ENCODE assay signal across 1 cellular context in genomic region chr14:91835920-91836843, GRCh38.
TF ChIP-seq lines count a peak whose summit lies in the region.

No MANE protein-coding gene starts in this region.

TF ChIP-seq in HEK293, 187 proteins besides CTCF, POLR2A, EP300 and RAD21 (continued from another document and continues in another):
- TF ChIP-seq, protein P1, sequence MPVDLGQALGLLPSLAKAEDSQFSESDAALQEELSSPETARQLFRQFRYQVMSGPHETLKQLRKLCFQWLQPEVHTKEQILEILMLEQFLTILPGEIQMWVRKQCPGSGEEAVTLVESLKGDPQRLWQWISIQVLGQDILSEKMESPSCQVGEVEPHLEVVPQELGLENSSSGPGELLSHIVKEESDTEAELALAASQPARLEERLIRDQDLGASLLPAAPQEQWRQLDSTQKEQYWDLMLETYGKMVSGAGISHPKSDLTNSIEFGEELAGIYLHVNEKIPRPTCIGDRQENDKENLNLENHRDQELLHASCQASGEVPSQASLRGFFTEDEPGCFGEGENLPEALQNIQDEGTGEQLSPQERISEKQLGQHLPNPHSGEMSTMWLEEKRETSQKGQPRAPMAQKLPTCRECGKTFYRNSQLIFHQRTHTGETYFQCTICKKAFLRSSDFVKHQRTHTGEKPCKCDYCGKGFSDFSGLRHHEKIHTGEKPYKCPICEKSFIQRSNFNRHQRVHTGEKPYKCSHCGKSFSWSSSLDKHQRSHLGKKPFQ (tag by site-specific recombination; IDR thresholded peaks at IDR 0.05) = no peak
- TF ChIP-seq ZBTB48 (tag by site-specific recombination; IDR thresholded peaks at IDR 0.05) (no peak), KLF8 (tag by site-specific recombination; IDR thresholded peaks at IDR 0.05) (peak; percentile 89), GLIS2 (tag by site-specific recombination; IDR thresholded peaks at IDR 0.05) (0 out of 2 replicates have a peak, but pooled peaks have one; percentile 52), HOXC10 (CRISPR knock-in tag; IDR thresholded peaks at IDR 0.05) (no peak), WT1 (tag by site-specific recombination; IDR thresholded peaks at IDR 0.05) (no peak), ZBTB17 (tag by site-specific recombination; IDR thresholded peaks at IDR 0.05) (no peak), ZNF768 (tag by site-specific recombination; IDR thresholded peaks at IDR 0.05) (no peak), ZNF530 (tag by site-specific recombination; IDR thresholded peaks at IDR 0.05; ENCODE audit: low read depth) (no peak), ZNF433 (tag by site-specific recombination; IDR thresholded peaks at IDR 0.05; ENCODE audit: low read depth) (no peak), ZNF426 (tag by site-specific recombination; IDR thresholded peaks at IDR 0.05) (no peak), ZNF626 (tag by site-specific recombination; IDR thresholded peaks at IDR 0.05) (no peak), ZNF362 (tag by site-specific recombination; IDR thresholded peaks at IDR 0.05) (no peak), ZNF221 (tag by site-specific recombination; IDR thresholded peaks at IDR 0.05; ENCODE audit: borderline replicate concordance) (no peak), TRIM28 (IDR thresholded peaks at IDR 0.05; ENCODE audit: borderline replicate concordance, low read length) (no peak), ZNF146 (tag by site-specific recombination; IDR thresholded peaks at IDR 0.05) (no peak), ZNF175 (tag by site-specific recombination; IDR thresholded peaks at IDR 0.05) (no peak), ZNF416 (tag by site-specific recombination; IDR thresholded peaks at IDR 0.05) (no peak), KLF1 (tag by site-specific recombination; IDR thresholded peaks at IDR 0.05) (peak; percentile 98), ZNF2 (tag by site-specific recombination; IDR thresholded peaks at IDR 0.05) (no peak), ZNF239 (tag by site-specific recombination; IDR thresholded peaks at IDR 0.05) (no peak), ZNF248 (tag by site-specific recombination; IDR thresholded peaks at IDR 0.05) (no peak), ZNF776 (tag by site-specific recombination; IDR thresholded peaks at IDR 0.05; ENCODE audit: borderline replicate concordance) (no peak), ZNF585B (tag by site-specific recombination; IDR thresholded peaks at IDR 0.05) (no peak), ZBTB49 (tag by site-specific recombination; IDR thresholded peaks at IDR 0.05; ENCODE audit: low read depth) (no peak), ZBTB26 (tag by site-specific recombination; optimal IDR thresholded peaks at IDR 0.05) (peak; percentile 78), SP7 (tag by site-specific recombination; IDR thresholded peaks at IDR 0.05) (no peak), ZNF747 (tag by site-specific recombination; IDR thresholded peaks at IDR 0.05) (no peak), ZSCAN5A (tag by site-specific recombination; IDR thresholded peaks at IDR 0.05) (no peak), ZNF785 (tag by site-specific recombination; IDR thresholded peaks at IDR 0.05) (no peak), ZBTB11 (tag by site-specific recombination; conservative IDR thresholded peaks at IDR 0.05; ENCODE audit: low read depth) (no peak), ZNF341 (tag by site-specific recombination; IDR thresholded peaks at IDR 0.05; ENCODE audit: low read depth) (peak; percentile 58), BCL11A (tag by site-specific recombination; IDR thresholded peaks at IDR 0.05; ENCODE audit: low read depth) (no peak), KLF10 (tag by site-specific recombination; IDR thresholded peaks at IDR 0.05) (no peak), SCRT1 (tag by site-specific recombination; IDR thresholded peaks at IDR 0.05; ENCODE audit: borderline replicate concordance) (no peak), ZFP41 (tag by site-specific recombination; IDR thresholded peaks at IDR 0.05; ENCODE audit: borderline replicate concordance) (no peak)
- TF ChIP-seq, protein P2, sequence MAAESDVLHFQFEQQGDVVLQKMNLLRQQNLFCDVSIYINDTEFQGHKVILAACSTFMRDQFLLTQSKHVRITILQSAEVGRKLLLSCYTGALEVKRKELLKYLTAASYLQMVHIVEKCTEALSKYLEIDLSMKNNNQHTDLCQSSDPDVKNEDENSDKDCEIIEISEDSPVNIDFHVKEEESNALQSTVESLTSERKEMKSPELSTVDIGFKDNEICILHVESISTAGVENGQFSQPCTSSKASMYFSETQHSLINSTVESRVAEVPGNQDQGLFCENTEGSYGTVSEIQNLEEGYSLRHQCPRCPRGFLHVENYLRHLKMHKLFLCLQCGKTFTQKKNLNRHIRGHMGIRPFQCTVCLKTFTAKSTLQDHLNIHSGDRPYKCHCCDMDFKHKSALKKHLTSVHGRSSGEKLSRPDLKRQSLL (tag by site-specific recombination; IDR thresholded peaks at IDR 0.05) = no peak
- TF ChIP-seq, protein P3, sequence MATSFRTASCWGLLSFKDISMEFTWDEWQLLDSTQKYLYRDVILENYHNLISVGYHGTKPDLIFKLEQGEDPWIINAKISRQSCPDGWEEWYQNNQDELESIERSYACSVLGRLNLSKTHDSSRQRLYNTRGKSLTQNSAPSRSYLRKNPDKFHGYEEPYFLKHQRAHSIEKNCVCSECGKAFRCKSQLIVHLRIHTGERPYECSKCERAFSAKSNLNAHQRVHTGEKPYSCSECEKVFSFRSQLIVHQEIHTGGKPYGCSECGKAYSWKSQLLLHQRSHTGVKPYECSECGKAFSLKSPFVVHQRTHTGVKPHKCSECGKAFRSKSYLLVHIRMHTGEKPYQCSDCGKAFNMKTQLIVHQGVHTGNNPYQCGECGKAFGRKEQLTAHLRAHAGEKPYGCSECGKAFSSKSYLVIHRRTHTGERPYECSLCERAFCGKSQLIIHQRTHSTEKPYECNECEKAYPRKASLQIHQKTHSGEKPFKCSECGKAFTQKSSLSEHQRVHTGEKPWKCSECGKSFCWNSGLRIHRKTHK (tag by site-specific recombination; IDR thresholded peaks at IDR 0.05) = no peak
- TF ChIP-seq, protein P4, sequence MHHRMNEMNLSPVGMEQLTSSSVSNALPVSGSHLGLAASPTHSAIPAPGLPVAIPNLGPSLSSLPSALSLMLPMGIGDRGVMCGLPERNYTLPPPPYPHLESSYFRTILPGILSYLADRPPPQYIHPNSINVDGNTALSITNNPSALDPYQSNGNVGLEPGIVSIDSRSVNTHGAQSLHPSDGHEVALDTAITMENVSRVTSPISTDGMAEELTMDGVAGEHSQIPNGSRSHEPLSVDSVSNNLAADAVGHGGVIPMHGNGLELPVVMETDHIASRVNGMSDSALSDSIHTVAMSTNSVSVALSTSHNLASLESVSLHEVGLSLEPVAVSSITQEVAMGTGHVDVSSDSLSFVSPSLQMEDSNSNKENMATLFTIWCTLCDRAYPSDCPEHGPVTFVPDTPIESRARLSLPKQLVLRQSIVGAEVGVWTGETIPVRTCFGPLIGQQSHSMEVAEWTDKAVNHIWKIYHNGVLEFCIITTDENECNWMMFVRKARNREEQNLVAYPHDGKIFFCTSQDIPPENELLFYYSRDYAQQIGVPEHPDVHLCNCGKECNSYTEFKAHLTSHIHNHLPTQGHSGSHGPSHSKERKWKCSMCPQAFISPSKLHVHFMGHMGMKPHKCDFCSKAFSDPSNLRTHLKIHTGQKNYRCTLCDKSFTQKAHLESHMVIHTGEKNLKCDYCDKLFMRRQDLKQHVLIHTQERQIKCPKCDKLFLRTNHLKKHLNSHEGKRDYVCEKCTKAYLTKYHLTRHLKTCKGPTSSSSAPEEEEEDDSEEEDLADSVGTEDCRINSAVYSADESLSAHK (tag by site-specific recombination; IDR thresholded peaks at IDR 0.05) = no peak
- TF ChIP-seq, protein P5, sequence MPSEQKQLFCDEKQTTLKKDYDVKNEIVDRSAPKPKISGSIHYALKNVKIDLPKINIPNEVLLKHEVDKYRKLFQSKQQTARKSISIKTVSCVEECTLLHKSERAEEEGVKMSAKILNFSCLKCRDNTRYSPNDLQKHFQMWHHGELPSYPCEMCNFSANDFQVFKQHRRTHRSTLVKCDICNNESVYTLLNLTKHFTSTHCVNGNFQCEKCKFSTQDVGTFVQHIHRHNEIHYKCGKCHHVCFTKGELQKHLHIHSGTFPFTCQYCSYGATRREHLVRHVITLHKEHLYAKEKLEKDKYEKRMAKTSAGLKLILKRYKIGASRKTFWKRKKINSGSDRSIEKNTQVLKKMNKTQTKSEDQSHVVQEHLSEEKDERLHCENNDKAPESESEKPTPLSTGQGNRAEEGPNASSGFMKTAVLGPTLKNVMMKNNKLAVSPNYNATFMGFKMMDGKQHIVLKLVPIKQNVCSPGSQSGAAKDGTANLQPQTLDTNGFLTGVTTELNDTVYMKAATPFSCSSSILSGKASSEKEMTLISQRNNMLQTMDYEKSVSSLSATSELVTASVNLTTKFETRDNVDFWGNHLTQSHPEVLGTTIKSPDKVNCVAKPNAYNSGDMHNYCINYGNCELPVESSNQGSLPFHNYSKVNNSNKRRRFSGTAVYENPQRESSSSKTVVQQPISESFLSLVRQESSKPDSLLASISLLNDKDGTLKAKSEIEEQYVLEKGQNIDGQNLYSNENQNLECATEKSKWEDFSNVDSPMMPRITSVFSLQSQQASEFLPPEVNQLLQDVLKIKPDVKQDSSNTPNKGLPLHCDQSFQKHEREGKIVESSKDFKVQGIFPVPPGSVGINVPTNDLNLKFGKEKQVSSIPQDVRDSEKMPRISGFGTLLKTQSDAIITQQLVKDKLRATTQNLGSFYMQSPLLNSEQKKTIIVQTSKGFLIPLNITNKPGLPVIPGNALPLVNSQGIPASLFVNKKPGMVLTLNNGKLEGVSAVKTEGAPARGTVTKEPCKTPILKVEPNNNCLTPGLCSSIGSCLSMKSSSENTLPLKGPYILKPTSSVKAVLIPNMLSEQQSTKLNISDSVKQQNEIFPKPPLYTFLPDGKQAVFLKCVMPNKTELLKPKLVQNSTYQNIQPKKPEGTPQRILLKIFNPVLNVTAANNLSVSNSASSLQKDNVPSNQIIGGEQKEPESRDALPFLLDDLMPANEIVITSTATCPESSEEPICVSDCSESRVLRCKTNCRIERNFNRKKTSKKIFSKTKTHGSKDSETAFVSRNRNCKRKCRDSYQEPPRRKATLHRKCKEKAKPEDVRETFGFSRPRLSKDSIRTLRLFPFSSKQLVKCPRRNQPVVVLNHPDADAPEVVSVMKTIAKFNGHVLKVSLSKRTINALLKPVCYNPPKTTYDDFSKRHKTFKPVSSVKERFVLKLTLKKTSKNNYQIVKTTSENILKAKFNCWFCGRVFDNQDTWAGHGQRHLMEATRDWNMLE (tag by site-specific recombination; conservative IDR thresholded peaks at IDR 0.05; ENCODE audit: low read depth) = no peak
